8 cellular contexts compared by ENCODE assay signal in the genomic region with DNA sequence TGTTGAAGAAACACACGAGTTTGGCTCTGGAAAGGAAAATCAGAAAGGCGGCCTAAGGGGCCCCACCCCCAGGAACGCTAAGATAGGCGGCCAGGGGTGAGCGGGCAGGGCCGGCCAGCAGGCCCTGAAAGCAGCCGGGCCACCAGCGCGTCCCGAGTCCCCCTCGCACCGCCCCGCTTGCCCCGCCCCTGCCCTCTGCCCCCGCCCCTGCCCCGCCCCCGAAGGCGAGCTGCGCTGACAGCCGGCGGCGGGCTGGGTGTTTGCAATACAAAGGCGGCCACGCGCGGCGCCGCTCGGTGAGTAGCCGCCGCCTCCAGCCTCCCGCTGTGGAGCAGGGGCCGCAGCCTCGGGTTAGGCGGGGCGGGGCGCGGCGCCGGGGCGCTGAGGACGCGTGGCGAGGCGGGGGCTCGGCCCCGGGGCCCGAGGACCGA. TPM values are rescaled to one million over a fixed set of nuclear protein-coding genes. Genes with fewer than 3 reads are reported as not detected.
DNase-seq lines count a peak whose midpoint lies in the region; ATAC-seq and TF ChIP-seq lines count a peak whose summit lies in the region.

A gene with protein sequence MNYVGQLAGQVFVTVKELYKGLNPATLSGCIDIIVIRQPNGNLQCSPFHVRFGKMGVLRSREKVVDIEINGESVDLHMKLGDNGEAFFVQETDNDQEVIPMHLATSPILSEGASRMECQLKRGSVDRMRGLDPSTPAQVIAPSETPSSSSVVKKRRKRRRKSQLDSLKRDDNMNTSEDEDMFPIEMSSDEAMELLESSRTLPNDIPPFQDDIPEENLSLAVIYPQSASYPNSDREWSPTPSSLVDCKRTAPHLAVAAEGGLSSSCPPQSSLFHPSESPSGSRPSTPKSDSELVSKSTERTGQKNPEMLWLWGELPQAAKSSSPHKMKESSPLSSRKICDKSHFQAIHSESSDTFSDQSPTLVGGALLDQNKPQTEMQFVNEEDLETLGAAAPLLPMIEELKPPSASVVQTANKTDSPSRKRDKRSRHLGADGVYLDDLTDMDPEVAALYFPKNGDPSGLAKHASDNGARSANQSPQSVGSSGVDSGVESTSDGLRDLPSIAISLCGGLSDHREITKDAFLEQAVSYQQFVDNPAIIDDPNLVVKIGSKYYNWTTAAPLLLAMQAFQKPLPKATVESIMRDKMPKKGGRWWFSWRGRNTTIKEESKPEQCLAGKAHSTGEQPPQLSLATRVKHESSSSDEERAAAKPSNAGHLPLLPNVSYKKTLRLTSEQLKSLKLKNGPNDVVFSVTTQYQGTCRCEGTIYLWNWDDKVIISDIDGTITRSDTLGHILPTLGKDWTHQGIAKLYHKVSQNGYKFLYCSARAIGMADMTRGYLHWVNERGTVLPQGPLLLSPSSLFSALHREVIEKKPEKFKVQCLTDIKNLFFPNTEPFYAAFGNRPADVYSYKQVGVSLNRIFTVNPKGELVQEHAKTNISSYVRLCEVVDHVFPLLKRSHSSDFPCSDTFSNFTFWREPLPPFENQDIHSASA (plus strand): TSS at position 257 of the 431 bp plus-strand sequence. CDS start 18,910 bp downstream, outside the sequence.

- ATAC-seq in GM18520 (IDR thresholded peaks at IDR 0.05; ENCODE audit: unreplicated experiment) (peak; percentile 33), HG03064 (IDR thresholded peaks at IDR 0.05; ENCODE audit: low read depth, unreplicated experiment) (peak; percentile 50)

- H2AFZ ChIP-seq in ACC112 (ENCODE audit: low read length, unreplicated experiment) = peak within 1 kb of the TSS; percentile 84

- DNase-seq in NCI-H226 (peak; percentile 76), caudate nucleus (lab: John Stamatoyannopoulos, UW) (peak in 60 of 61 donors; percentile 15 to 93 (median 83)), inferior parietal cortex (ENCODE audit: extremely low spot score) (peak; percentile 70), spleen (peak; percentile 97)
- peak; percentile 84 to 89 (median 86) for DNase-seq in activated CD4-positive, CD25-positive, alpha-beta regulatory T cell (lab: John Stamatoyannopoulos, UW)

- no peaks in the 10 kb centered on the region for H3K9me3 ChIP-seq in spleen

- H3K27me3 ChIP-seq in ACC112 (ENCODE audit: insufficient read depth, low read length) (no peaks in the 10 kb centered on the region), spleen (replicated peaks in 1 of 7) (no peaks in the 10 kb centered on the region)

- TF ChIP-seq POLR2A in spleen (IDR thresholded peaks at IDR 0.05) = peak in 1 of 3 donors; percentile 88

- H3K4me3 ChIP-seq in ACC112 (ENCODE audit: low read depth, low read length) = peak within 1 kb of the TSS; percentile 85
- peak within 1 kb of the TSS; percentile 66 to 89 (median 80) for H3K4me3 ChIP-seq in spleen

- peak within 1 kb of the TSS; percentile 26; the same call in 1 of the 2 replicates for H3K27ac ChIP-seq in ACC112 (ENCODE audit: low read depth, low read length)
- H3K27ac ChIP-seq in caudate nucleus (ENCODE audit: low read depth, low read length) = peak within 1 kb of the TSS; percentile 58
- peak within 1 kb of the TSS; percentile 51 to 92 (median 89) for H3K27ac ChIP-seq in spleen

- intact Hi-C loops in spleen (cut with DNase I; ENCODE audit: low total_unique reads) = no loop called here

- H3K4me1 ChIP-seq in ACC112 (ENCODE audit: control insufficient read depth, insufficient read depth, low read length, unreplicated experiment) = peaks cover 38% of the 10 kb centered on the region
- peaks cover 29 to 84% (median 81%) of the 10 kb centered on the region in 6 donors for H3K4me1 ChIP-seq in spleen

- no peaks in the 10 kb centered on the region for H3K36me3 ChIP-seq in ACC112 (ENCODE audit: insufficient read depth, low read length)
- no peaks in the 10 kb centered on the region for H3K36me3 ChIP-seq in spleen

- peak in 5 of 11 experiments; percentile 24 to 51 (median 29) for TF ChIP-seq CTCF in spleen (IDR thresholded peaks at IDR 0.05 in 8 of 11, conservative IDR thresholded peaks at IDR 0.05 in 3 of 11)

- peaks cover 45% of the 10 kb centered on the region for H3K79me2 ChIP-seq in ACC112 (ENCODE audit: control insufficient read depth, insufficient read depth, low read length, unreplicated experiment)

- 0% methylated on average over 13 to 49 of the region's 49 CpGs for WGBS in spleen, 5 donors

RNA-seq across cellular contexts. Expression of the gene that starts here (rescaled TPM):
- 10 to 100 TPM; 27.3 to 55.7 (median 47.6) TPM for total RNA-seq in spleen
- 10 to 100 TPM; 12.3 to 16.1 (median 15.4) TPM for polyA plus RNA-seq in spleen

Comparison
In these comparisons a context has a peak if more than half of its experiments do, and no peak if none do; other contexts are left out.
1. Peak in every context shown above with its lines: DNase-seq, ATAC-seq, H3K4me3 ChIP-seq and H3K27ac ChIP-seq.
2. H3K27ac ChIP-seq: peak in every context shown above with its lines; median percentile 89 in spleen; 58 in caudate nucleus; 26 in ACC112.